21 cellular contexts compared by ENCODE assay signal in genomic region chr19:34214040-34214439, GRCh38. TPM values are rescaled to one million over a fixed set of nuclear protein-coding genes. Genes with fewer than 3 reads are reported as not detected.
DNase-seq lines count a peak whose midpoint lies in the region; ATAC-seq, FAIRE-seq and TF ChIP-seq lines count a peak whose summit lies in the region.
"Had no signal": no experiment of that assay in that cellular context is flagged by ENCODE, and none has a peak within 500 bp of the region (broad histone marks: within the 10 kb centered on the region; RNA-seq: fewer than 3 reads in every experiment).

No MANE protein-coding gene starts in this region.

- H3K36me3 Mint-ChIP-seq in WTC11: peaks cover 36% of the 10 kb centered on the region
- H3K36me3 Mint-ChIP-seq in memory B cell: peaks cover 14% of the 10 kb centered on the region

- CTCF ChIA-PET in HEK293 (lab: Yijun Ruan, JAX): interaction anchor here (0.6 to 0.7 kb wide), 3 partner anchors 30 to 215 kb away, joined by 3 read pairs; no protein-coding TSS in a partner anchor
- CTCF ChIA-PET in WTC11 (lab: Charles Lee): no interaction called here

- TF ChIP-seq CTCF in HEK293 (tag by site-specific recombination; IDR thresholded peaks at IDR 0.05): no peak
- no peak for TF ChIP-seq CTCF in WTC11 (IDR thresholded peaks at IDR 0.05)
- TF ChIP-seq CTCF in GM13977 (IDR thresholded peaks at IDR 0.05; ENCODE audit: extremely low read depth, insufficient read depth, missing control alignments): no peak

- H3K27me3 Mint-ChIP-seq in WTC11 (ENCODE audit: low read depth) (no peaks in the 10 kb centered on the region), memory B cell (no peaks in the 10 kb centered on the region)
- H3K27me3 Mint-ChIP-seq: CD4-positive, alpha-beta T cell; IgD-negative memory B cell had no signal

- H3K9me3 Mint-ChIP-seq in WTC11 (no peaks in the 10 kb centered on the region), memory B cell (no peaks in the 10 kb centered on the region)
- H3K9me3 Mint-ChIP-seq: CD4-positive, alpha-beta T cell; GM23338; IgD-negative memory B cell had no signal

- no peaks in the 10 kb centered on the region for H3K9me3 ChIP-seq in HEK293 (ENCODE audit: control insufficient read depth, insufficient read depth, low read depth, low read length)
- H3K9me3 ChIP-seq: Caco-2 had no signal

- peaks cover 25% of the 10 kb centered on the region for H3K4me1 ChIP-seq in HEK293 (ENCODE audit: control insufficient read depth, insufficient read depth, low read length)

- peaks cover 56 to 85% of the 10 kb centered on the region in 2 experiments for H3K36me3 ChIP-seq in HEK293 (ENCODE audit: control insufficient read depth in 2 of 2, insufficient read depth in 1 of 2, low read length in 2 of 2)

- H3K27ac ChIP-seq in HEK293 (ENCODE audit: extremely low read depth, low read depth, low read length): no peak overlapping the region; the same call in 1 of the 2 replicates
- H3K27ac ChIP-seq: C4-2B had no signal

- H3K4me1 Mint-ChIP-seq in WTC11: no peaks in the 10 kb centered on the region
- peaks cover 8% of the 10 kb centered on the region for H3K4me1 Mint-ChIP-seq in memory B cell
- H3K4me1 Mint-ChIP-seq: GM23338 had no signal

- H3K4me3 ChIP-seq in HEK293 (ENCODE audit: low read depth, low read length): no peak overlapping the region
- H3K4me3 ChIP-seq: GM12878, GM23338 had no signal

- H3K27ac Mint-ChIP-seq in WTC11: 0 out of 2 replicates have a peak overlapping the region, but pooled peaks have one; percentile 32
- peak overlapping the region; percentile 68 for H3K27ac Mint-ChIP-seq in memory B cell
- H3K27ac Mint-ChIP-seq: GM23338, IgD-negative memory B cell had no signal

- H3K4me3 Mint-ChIP-seq in WTC11 (no peak overlapping the region), memory B cell (no peak overlapping the region)
- H3K4me3 Mint-ChIP-seq: CD4-positive, alpha-beta T cell; GM23338; IgD-negative memory B cell had no signal

- POLR2A ChIA-PET in HEK293 (lab: Yijun Ruan, JAX) (no interaction called here), WTC11 (lab: Charles Lee) (no interaction called here)

- in situ Hi-C loops in GM13977 (cut with MboI; ENCODE audit: low pct_unique_long_range_greater_than_20kb, low sequenced_read_pairs, unreplicated experiment): no loop called here

- no peak for ATAC-seq in WTC11
- no peak for ATAC-seq in memory B cell (ENCODE audit: low read depth)
- ATAC-seq in HG02759 (IDR thresholded peaks at IDR 0.05; ENCODE audit: unreplicated experiment): no peak
- ATAC-seq: GM12878, GM23338, HepG2 had no signal

- FAIRE-seq in G401.6 (lab: Jason Lieb, UNC): peak; percentile 11
- FAIRE-seq: A204.1, D721Med, GM12878, GM19239, H54, HepG2 had no signal

- DNase-seq in WTC11 (ENCODE audit: low spot score) (no peak), memory B cell (ENCODE audit: low spot score in 2 of 2) (no peak), GM13977 (ENCODE audit: low spot score) (no peak), HCEC 1CT (no peak)
- DNase-seq: AML-193; Caco-2; CD4-positive, alpha-beta T cell; Kasumi-1; KG1 had no signal

TF ChIP-seq in HEK293, 187 proteins besides CTCF, POLR2A, EP300 and RAD21 (continues in another document):
- TF ChIP-seq ZNF548 (tag by site-specific recombination; IDR thresholded peaks at IDR 0.05) (no peak), ZNF558 (tag by site-specific recombination; IDR thresholded peaks at IDR 0.05) (peak; percentile 91), GLI2 (tag by site-specific recombination; IDR thresholded peaks at IDR 0.05; ENCODE audit: borderline replicate concordance, low read depth) (peak; percentile 71; the same call in 1 of the 2 replicates), ZXDB (tag by site-specific recombination; IDR thresholded peaks at IDR 0.05) (peak; percentile 90), ZSCAN23 (tag by site-specific recombination; IDR thresholded peaks at IDR 0.05) (peak; percentile 67; the same call in 1 of the 2 replicates), SP3 (tag by site-specific recombination; IDR thresholded peaks at IDR 0.05) (peak; percentile 34; the same call in 1 of the 2 replicates), ZNF121 (tag by site-specific recombination; IDR thresholded peaks at IDR 0.05) (no peak), BCL6B (tag by site-specific recombination; IDR thresholded peaks at IDR 0.05) (no peak), ZNF302 (tag by site-specific recombination; IDR thresholded peaks at IDR 0.05; ENCODE audit: low read depth) (0 out of 2 replicates have a peak, but pooled peaks have one; percentile 49)
- TF ChIP-seq, protein P1, sequence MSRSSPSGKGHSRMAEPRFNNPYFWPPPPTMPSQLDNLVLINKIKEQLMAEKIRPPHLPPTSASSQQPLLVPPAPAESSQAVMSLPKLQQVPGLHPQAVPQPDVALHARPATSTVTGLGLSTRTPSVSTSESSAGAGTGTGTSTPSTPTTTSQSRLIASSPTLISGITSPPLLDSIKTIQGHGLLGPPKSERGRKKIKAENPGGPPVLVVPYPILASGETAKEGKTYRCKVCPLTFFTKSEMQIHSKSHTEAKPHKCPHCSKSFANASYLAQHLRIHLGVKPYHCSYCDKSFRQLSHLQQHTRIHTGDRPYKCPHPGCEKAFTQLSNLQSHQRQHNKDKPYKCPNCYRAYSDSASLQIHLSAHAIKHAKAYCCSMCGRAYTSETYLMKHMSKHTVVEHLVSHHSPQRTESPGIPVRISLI (tag by site-specific recombination; IDR thresholded peaks at IDR 0.05): peak; percentile 34; the same call in 1 of the 2 replicates

TF ChIP-seq in WTC11, 78 proteins besides CTCF, POLR2A, EP300 and RAD21:
- TF ChIP-seq E2F5 (CRISPR knock-in tag; IDR thresholded peaks at IDR 0.05): no peak

RNA-seq across cellular contexts. Expression of gene GARRE1, which starts 40.3 kb away (rescaled TPM):
- total RNA-seq in WTC11 (2021): 16.7 to 20.8 TPM (median 19.8 TPM) in 3 replicates

RNA-seq across cellular contexts. Expression of gene LSM14A, which starts 41.7 kb away (rescaled TPM):
- 161 to 178 TPM (median 173 TPM) in 3 replicates for total RNA-seq in WTC11 (2021)
